16 cellular contexts compared by ENCODE assay signal in genomic region chr11:70871881-70872280, GRCh38.
DNase-seq lines count a peak whose midpoint lies in the region; ATAC-seq and TF ChIP-seq lines count a peak whose summit lies in the region.
"Had no signal": no experiment of that assay in that cellular context is flagged by ENCODE, and none has a peak within 500 bp of the region (broad histone marks: within the 10 kb centered on the region; RNA-seq: fewer than 3 reads in every experiment).

No MANE protein-coding gene starts in this region.

- intact Hi-C loops in thyroid gland (cut with DNase I) = no loop called here

- DNase-seq in NCI-H2196 (lab: John Stamatoyannopoulos, UW; ENCODE audit: unreplicated experiment) = peak; percentile 5
- DNase-seq in NCI-H2196 treated with DMSO at 0.1 percent for 48 hours (lab: John Stamatoyannopoulos, UW; ENCODE audit: unreplicated experiment) = no peak
- peak; percentile 10 for DNase-seq in NCI-H526 treated with DMSO at 0.1 percent for 48 hours (lab: John Stamatoyannopoulos, UW)
- peak; percentile 4 for DNase-seq in fibroblast of the aortic adventitia (ENCODE audit: low read depth)
- peak; percentile 88 to 90 for DNase-seq in thyroid gland
- no peak for DNase-seq in NCI-H2171 (lab: John Stamatoyannopoulos, UW)
- no peak for DNase-seq in stimulated activated naive CD8-positive, alpha-beta T cell treated with anti-CD3 and anti-CD28 coated beads, Interleukin-15, amount 100 ng/mL, for 72 hours
- DNase-seq: activated CD8-positive, alpha-beta T cell treated with anti-CD3 and anti-CD28 coated beads, Interleukin-2, amount 10 ng/mL, durations not matched to agents 7 days and 5 days; CD4-positive, alpha-beta T cell; endodermal cell; immature natural killer cell; Peyer's patch; right lobe of liver had no signal

- H3K9me3 Mint-ChIP-seq in stimulated activated naive CD8-positive, alpha-beta T cell treated with anti-CD3 and anti-CD28 coated beads, Interleukin-15, amount 100 ng/mL, for 72 hours = no peaks in the 10 kb centered on the region
- H3K9me3 Mint-ChIP-seq: activated T-helper 1 cell treated with anti-CD3 and anti-CD28 coated beads, Interleukin-12 subunit alpha, Interleukin-12 subunit beta, Interleukin-2, Interleukin-4 antibody, amounts not matched to agents 30 ng/mL and 10 ng/mL and 1 ng/mL, durations not matched to agents 14 hours and 24 hours and 36 hours; CD4-positive, alpha-beta T cell; endodermal cell; immature natural killer cell; neural crest cell had no signal

- H3K4me3 Mint-ChIP-seq in stimulated activated naive CD8-positive, alpha-beta T cell treated with anti-CD3 and anti-CD28 coated beads, Interleukin-15, amount 100 ng/mL, for 72 hours = no peak overlapping the region
- H3K4me3 Mint-ChIP-seq: activated CD8-positive, alpha-beta T cell treated with anti-CD3 and anti-CD28 coated beads, Interleukin-2, amount 10 ng/mL, durations not matched to agents 7 days and 5 days; activated T-helper 1 cell treated with anti-CD3 and anti-CD28 coated beads, Interleukin-12 subunit alpha, Interleukin-12 subunit beta, Interleukin-2, Interleukin-4 antibody, amounts not matched to agents 30 ng/mL and 10 ng/mL and 1 ng/mL, durations not matched to agents 14 hours and 24 hours and 36 hours; CD4-positive, alpha-beta T cell; endodermal cell; immature natural killer cell; neural crest cell had no signal

- no peaks in the 10 kb centered on the region for H3K9me3 ChIP-seq in thyroid gland
- H3K9me3 ChIP-seq: Peyer's patch, right lobe of liver had no signal

- no peaks in the 10 kb centered on the region for H3K4me1 Mint-ChIP-seq in stimulated activated naive CD8-positive, alpha-beta T cell treated with anti-CD3 and anti-CD28 coated beads, Interleukin-15, amount 100 ng/mL, for 72 hours
- H3K4me1 Mint-ChIP-seq: immature natural killer cell had no signal

- TF ChIP-seq CTCF in fibroblast of the aortic adventitia (IDR thresholded peaks at IDR 0.05; ENCODE audit: insufficient read depth, low read length) = no peak
- no peak for TF ChIP-seq CTCF in thyroid gland (IDR thresholded peaks at IDR 0.05)

- 40 to 43% methylated on average over 12 of the region's 12 CpGs for WGBS in thyroid gland, 2 donors

- no peak for TF ChIP-seq POLR2A in thyroid gland (IDR thresholded peaks at IDR 0.05)

- no peak overlapping the region for H3K27ac Mint-ChIP-seq in stimulated activated naive CD8-positive, alpha-beta T cell treated with anti-CD3 and anti-CD28 coated beads, Interleukin-15, amount 100 ng/mL, for 72 hours
- H3K27ac Mint-ChIP-seq: activated CD8-positive, alpha-beta T cell treated with anti-CD3 and anti-CD28 coated beads, Interleukin-2, amount 10 ng/mL, durations not matched to agents 7 days and 5 days; activated T-helper 1 cell treated with anti-CD3 and anti-CD28 coated beads, Interleukin-12 subunit alpha, Interleukin-12 subunit beta, Interleukin-2, Interleukin-4 antibody, amounts not matched to agents 30 ng/mL and 10 ng/mL and 1 ng/mL, durations not matched to agents 14 hours and 24 hours and 36 hours; CD4-positive, alpha-beta T cell; endodermal cell; immature natural killer cell had no signal

- no peaks in the 10 kb centered on the region for H3K27me3 ChIP-seq in thyroid gland
- H3K27me3 ChIP-seq: Peyer's patch, right lobe of liver had no signal

- H3K36me3 ChIP-seq in thyroid gland = no peaks in the 10 kb centered on the region
- H3K36me3 ChIP-seq: Peyer's patch, right lobe of liver had no signal

- ATAC-seq in stimulated activated naive CD8-positive, alpha-beta T cell treated with anti-CD3 and anti-CD28 coated beads, Interleukin-15, amount 100 ng/mL, for 72 hours = no peak
- ATAC-seq in HG02840 (IDR thresholded peaks at IDR 0.05; ENCODE audit: low FRiP score, unreplicated experiment) = no peak
- ATAC-seq: activated CD8-positive, alpha-beta T cell treated with anti-CD3 and anti-CD28 coated beads, Interleukin-2, amount 10 ng/mL, durations not matched to agents 7 days and 5 days; right lobe of liver had no signal

- peaks cover 25 to 29% of the 10 kb centered on the region in 2 donors for H3K4me1 ChIP-seq in thyroid gland
- H3K4me1 ChIP-seq: Peyer's patch, right lobe of liver had no signal

- H3K27me3 Mint-ChIP-seq in stimulated activated naive CD8-positive, alpha-beta T cell treated with anti-CD3 and anti-CD28 coated beads, Interleukin-15, amount 100 ng/mL, for 72 hours = peaks cover 21% of the 10 kb centered on the region

- H3K27ac ChIP-seq in thyroid gland = peak overlapping the region in 2 of 3 donors; percentile 24 to 46
- H3K27ac ChIP-seq: Peyer's patch, right lobe of liver had no signal

- H3K4me3 ChIP-seq in fibroblast of the aortic adventitia (ENCODE audit: low read depth, low read length) (no peak overlapping the region), thyroid gland (replicated peaks in 1 of 3) (no peak overlapping the region)
- H3K4me3 ChIP-seq: Peyer's patch, right lobe of liver had no signal

Comparison
In these comparisons a context has a peak if more than half of its experiments do, and no peak if none do; other contexts are left out.
1. DNase-seq: peak in NCI-H2196 (single experiment), NCI-H526 treated with DMSO at 0.1 percent for 48 hours (single experiment), fibroblast of the aortic adventitia (single experiment) and thyroid gland (2 of 2); none in NCI-H2196 treated with DMSO at 0.1 percent for 48 hours (single experiment), NCI-H2171 (single experiment) and stimulated activated naive CD8-positive, alpha-beta T cell treated with anti-CD3 and anti-CD28 coated beads, Interleukin-15, amount 100 ng/mL, for 72 hours (0 of 2).